Comparison of ENCODE assay signal across 11 cellular contexts in the genomic region with DNA sequence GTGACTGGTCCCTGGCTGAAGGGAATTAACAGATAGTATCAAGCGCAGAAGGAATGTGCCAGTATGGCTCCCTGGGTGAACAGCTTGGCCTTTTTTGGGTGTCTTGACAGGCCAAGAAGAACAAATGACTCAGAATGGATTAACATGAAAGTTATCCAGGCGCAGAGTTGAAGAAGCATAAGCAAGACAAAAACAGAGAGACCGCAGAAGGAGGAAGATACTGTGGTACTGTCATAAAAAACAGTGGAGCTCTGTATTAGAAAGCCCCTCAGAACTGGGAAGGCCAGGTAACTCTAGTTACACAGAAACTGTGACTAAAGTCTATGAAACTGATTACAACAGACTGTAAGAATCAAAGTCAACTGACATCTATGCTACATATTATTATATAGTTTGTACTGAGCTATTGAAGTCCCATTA. TPM values are rescaled to one million over a fixed set of nuclear protein-coding genes. Genes with fewer than 3 reads are reported as not detected.
DNase-seq lines count a peak whose midpoint lies in the region; ATAC-seq and TF ChIP-seq lines count a peak whose summit lies in the region.
"Had no signal": no experiment of that assay in that cellular context is flagged by ENCODE, and none has a peak within 500 bp of the region (broad histone marks: within the 10 kb centered on the region; RNA-seq: fewer than 3 reads in every experiment).

No MANE protein-coding gene starts in this region.

- DNase-seq in cardiac fibroblast (ENCODE audit: low read depth in 2 of 2) (peak; percentile 36 to 71), pons (ENCODE audit: low spot score) (peak; percentile 31), CD14-positive monocyte (ENCODE audit: low spot score) (no peak), gastrocnemius medialis (no peak)
- DNase-seq in stimulated activated CD4-positive, alpha-beta T cell treated with anti-CD3 and anti-CD28 coated beads, Interleukin-4, amount 100 ng/mL, for 24 hours, result no peak
- DNase-seq: stimulated activated CD4-positive, alpha-beta T cell treated with anti-CD3 and anti-CD28 coated beads, Interleukin-4, amount 100 ng/mL, for 4 hours had no signal

- H3K36me3 ChIP-seq in gastrocnemius medialis, result no peaks in the 10 kb centered on the region

- no peak overlapping the region for H3K4me3 Mint-ChIP-seq in CD14-positive monocyte

- no peak overlapping the region for H3K4me3 ChIP-seq in cardiac fibroblast (replicated peaks in 1 of 2; ENCODE audit: low read depth in 2 of 2, low read length in 2 of 2)
- H3K4me3 ChIP-seq in gastrocnemius medialis, result no peak overlapping the region
- H3K4me3 ChIP-seq: SK-N-MC had no signal

- ATAC-seq in HG03354 (IDR thresholded peaks at IDR 0.05; ENCODE audit: poor library complexity, severe bottlenecking, unreplicated experiment), result peak; percentile 29
- ATAC-seq in HG03565 (IDR thresholded peaks at IDR 0.05; ENCODE audit: unreplicated experiment), result no peak
- ATAC-seq in gastrocnemius medialis, result no peak
- ATAC-seq: HCT116 had no signal

- in situ Hi-C loops in gastrocnemius medialis (cut with MboI; ENCODE audit: low sequenced_read_pairs in 4 of 4), result no loop called here

- H3K27me3 ChIP-seq in gastrocnemius medialis, result no peaks in the 10 kb centered on the region

- intact Hi-C loops in CD14-positive monocyte (cut with micrococcal nuclease), result loop anchor here in 1 of 2 donors (10.0 kb wide), 1 partner anchor 65 kb away; no protein-coding TSS in a partner anchor
- intact Hi-C loops in gastrocnemius medialis (cut with DNase I; ENCODE audit: low total_unique reads), result no loop called here

- peaks cover 0 to 2% (median 0%) of the 10 kb centered on the region in 3 donors for H3K27me3 Mint-ChIP-seq in CD14-positive monocyte (ENCODE audit: low read depth in 3 of 3)

- TF ChIP-seq CTCF in cardiac fibroblast (IDR thresholded peaks at IDR 0.05; ENCODE audit: low read depth, low read length) (no peak), CD14-positive monocyte (IDR thresholded peaks at IDR 0.05) (no peak), gastrocnemius medialis (IDR thresholded peaks at IDR 0.05 in 4 of 5, conservative IDR thresholded peaks at IDR 0.05 in 1 of 5) (no peak)

- no peaks in the 10 kb centered on the region for H3K4me1 ChIP-seq in gastrocnemius medialis

- no peaks in the 10 kb centered on the region for H3K9me3 ChIP-seq in gastrocnemius medialis

- no peaks in the 10 kb centered on the region for H3K9me3 Mint-ChIP-seq in CD14-positive monocyte

- H3K27ac Mint-ChIP-seq in CD14-positive monocyte, result peak overlapping the region in 1 of 7 donors; percentile 14

- H3K36me3 Mint-ChIP-seq in CD14-positive monocyte, result no peaks in the 10 kb centered on the region

- no peak overlapping the region for H3K27ac ChIP-seq in gastrocnemius medialis
- H3K27ac ChIP-seq: SK-N-MC had no signal

- H3K4me1 Mint-ChIP-seq in CD14-positive monocyte, result peaks cover 6% of the 10 kb centered on the region

- TF ChIP-seq POLR2A in GM18526 (IDR thresholded peaks at IDR 0.05; ENCODE audit: extremely low read depth, insufficient read length) (peak; percentile 26), gastrocnemius medialis (IDR thresholded peaks at IDR 0.05) (no peak)

RNA-seq across cellular contexts. Expression of a gene that starts 3.8 kb away (rescaled TPM):
- 10 to 100 TPM in 1 of 2 donors, 1 to 10 TPM in 1; 2.4 to 17.7 TPM for polyA plus RNA-seq in CD14-positive monocyte
- 1 to 10 TPM; 1.0 to 4.9 (median 3.5) TPM for total RNA-seq in gastrocnemius medialis

RNA-seq across cellular contexts. Expression of a gene that starts 56.6 kb away (rescaled TPM):
- not detected for polyA plus RNA-seq in CD14-positive monocyte
- not detected for total RNA-seq in gastrocnemius medialis

Comparison
In these comparisons a context has a peak if more than half of its experiments do, and no peak if none do; other contexts are left out.
1. DNase-seq: peak in cardiac fibroblast (2 of 2) and pons (single experiment); none in CD14-positive monocyte (single experiment), stimulated activated CD4-positive, alpha-beta T cell treated with anti-CD3 and anti-CD28 coated beads, Interleukin-4, amount 100 ng/mL, for 24 hours (single experiment) and gastrocnemius medialis (0 of 2).